In genomic region chr9:16608906-16609305, GRCh38 we compare ENCODE assay signal across 15 cellular contexts.
A peak's percentile ranks its signal among the peaks of the same experiment; 100 is the strongest.
DNase-seq lines count a peak whose midpoint lies in the region; ATAC-seq and TF ChIP-seq lines count a peak whose summit lies in the region.
"Had no signal": no experiment of that assay in that cellular context is flagged by ENCODE, and none has a peak within 500 bp of the region (broad histone marks: within the 10 kb centered on the region; RNA-seq: fewer than 3 reads in every experiment).

No MANE protein-coding gene starts in this region.

- BruUV-seq in IMR-90 (replicated peaks; lab: Mats Ljungman, UMichigan) = no TSS peak

- no peak overlapping the region for H3K4me2 ChIP-seq in IMR-90 (ENCODE audit: low read depth, low read length)
- no peak overlapping the region for H3K4me2 ChIP-seq in mesendoderm (ENCODE audit: low read length)

- no peak overlapping the region for H4K8ac ChIP-seq in IMR-90 (ENCODE audit: low read depth in 2 of 2, low read length in 2 of 2)
- peak overlapping the region; percentile 86 for H4K8ac ChIP-seq in mesendoderm (ENCODE audit: low read depth, low read length)

- H3K27ac ChIP-seq in IMR-90 (ENCODE audit: insufficient read depth, low read length) = no peak overlapping the region
- H3K27ac ChIP-seq in mesendoderm (ENCODE audit: low read depth, low read length) = no peak overlapping the region
- H3K27ac ChIP-seq: 22Rv1; BLaER1 treated with 17β-estradiol and CSF1 and Interleukin-3, amounts not matched to agents 10 nM and 100 nM had no signal

- H3K9ac ChIP-seq in IMR-90 (ENCODE audit: low read depth, low read length) (no peak overlapping the region), mesendoderm (ENCODE audit: low read length) (no peak overlapping the region)
- H3K9ac ChIP-seq: BLaER1 treated with 17β-estradiol and CSF1 and Interleukin-3, amounts not matched to agents 10 nM and 100 nM had no signal

- H3K9me1 ChIP-seq in IMR-90 (ENCODE audit: insufficient read depth, low read length) = peaks cover 3% of the 10 kb centered on the region; the same call in 1 of the 2 replicates

- H2BK120ac ChIP-seq in IMR-90 (ENCODE audit: low read depth, low read length) = no peak overlapping the region
- H2BK120ac ChIP-seq in mesendoderm (ENCODE audit: low read depth, low read length) = no peak overlapping the region

- H3K23ac ChIP-seq in IMR-90 (ENCODE audit: low read depth, low read length) (no peak overlapping the region), mesendoderm (ENCODE audit: low read length) (no peak overlapping the region)

- no peak overlapping the region for H2AK5ac ChIP-seq in IMR-90 (ENCODE audit: low read depth, low read length)
- no peak overlapping the region for H2AK5ac ChIP-seq in mesendoderm (ENCODE audit: low read length)

- H2AK9ac ChIP-seq in IMR-90 (replicated peaks; ENCODE audit: low read depth, low read length, poor library complexity) = no peak overlapping the region

- in situ Hi-C loops in IMR-90 (cut with MboI; ENCODE audit: low sequenced_read_pairs) (no loop called here), HAP-1 (cut with MboI; ENCODE audit: low sequenced_read_pairs) (no loop called here)

- H3K14ac ChIP-seq in IMR-90 (replicated peaks; ENCODE audit: low read depth, low read length) = no peak overlapping the region

- peak; percentile 63 for DNase-seq in NCI-H1436 (lab: John Stamatoyannopoulos, UW)
- no peak for DNase-seq in NCI-H1436 treated with DMSO at 0.1 percent for 48 hours (lab: John Stamatoyannopoulos, UW)
- DNase-seq in IMR-90 = no peak
- DNase-seq in NCI-H69 (lab: John Stamatoyannopoulos, UW) = peak; percentile 65
- no peak for DNase-seq in mesendoderm
- DNase-seq in NK-92 (lab: John Stamatoyannopoulos, UW; ENCODE audit: unreplicated experiment) = no peak
- DNase-seq in HAP-1 (ENCODE audit: low spot score in 2 of 2) = no peak
- DNase-seq in DMS153 treated with DMSO at 0.1 percent for 48 hours (lab: John Stamatoyannopoulos, UW; ENCODE audit: unreplicated experiment) = no peak
- DNase-seq: AML-193; Calu3; CD4-positive, CD25-positive, alpha-beta regulatory T cell; DMS 273 treated with DMSO at 0.1 percent for 48 hours; DMS79 had no signal

- WGBS in IMR-90 (ENCODE audit: extremely low coverage in 2 of 2, insufficient read length in 1 of 2), 2 experiments = no CpG with 5 or more reads among the region's 2 CpGs
- no CpG with 5 or more reads among the region's 2 CpGs for WGBS in mesendoderm (ENCODE audit: extremely low coverage, insufficient coverage, low lambda C conversion rate)

- H4K91ac ChIP-seq in IMR-90 (ENCODE audit: insufficient read depth, low read depth, low read length) = no peak overlapping the region

- no peak overlapping the region for H2BK20ac ChIP-seq in IMR-90 (ENCODE audit: low read depth, low read length)

- CTCF ChIA-PET in IMR-90 (lab: Yijun Ruan, JAX) = interaction anchor here (0.6 to 1.3 kb wide), 2 partner anchors 9 to 12 kb away, joined by 3 read pairs; no protein-coding TSS in a partner anchor

- no peak overlapping the region for H3K4me3 ChIP-seq in IMR-90 (ENCODE audit: insufficient read depth, low read depth, low read length)
- H3K4me3 ChIP-seq in mesendoderm (ENCODE audit: low read length) = no peak overlapping the region
- H3K4me3 ChIP-seq in HAP-1 = no peak overlapping the region
- H3K4me3 ChIP-seq: BLaER1 treated with 17β-estradiol and CSF1 and Interleukin-3, amounts not matched to agents 10 nM and 100 nM had no signal

- H3K27me3 ChIP-seq in IMR-90 (ENCODE audit: control insufficient read depth, insufficient read depth, low read length) = no peaks in the 10 kb centered on the region
- H3K27me3 ChIP-seq in mesendoderm (ENCODE audit: insufficient read depth, low read length, poor library complexity) = no peaks in the 10 kb centered on the region
- H3K27me3 ChIP-seq in HAP-1 (ENCODE audit: low read depth) = no peaks in the 10 kb centered on the region
- H3K27me3 ChIP-seq: BLaER1 treated with 17β-estradiol and CSF1 and Interleukin-3, amounts not matched to agents 10 nM and 100 nM had no signal

- H2BK15ac ChIP-seq in IMR-90 (ENCODE audit: low read depth, low read length) (no peak overlapping the region), mesendoderm (replicated peaks; ENCODE audit: low read depth) (no peak overlapping the region)

- H3K9me3 ChIP-seq in IMR-90 (ENCODE audit: control insufficient read depth, insufficient read depth, low read length) (no peaks in the 10 kb centered on the region), HAP-1 (no peaks in the 10 kb centered on the region)

- peaks cover 18 to 42% of the 10 kb centered on the region in 2 experiments; a peak in 3 of 4 replicates for H3K79me1 ChIP-seq in IMR-90 (ENCODE audit: low read depth in 1 of 2, low read length in 2 of 2)
- H3K79me1 ChIP-seq in mesendoderm (ENCODE audit: low read length) = no peaks in the 10 kb centered on the region

- H3K56ac ChIP-seq in IMR-90 (ENCODE audit: extremely low read depth, insufficient read depth, low read length) (no peak overlapping the region), mesendoderm (ENCODE audit: low read length) (no peak overlapping the region)

- no peak overlapping the region for H2AFZ ChIP-seq in IMR-90 (replicated peaks; ENCODE audit: low read length, poor library complexity)

- no peak for TF ChIP-seq POLR2A in IMR-90 (IDR thresholded peaks at IDR 0.05; ENCODE audit: low read depth, low read length)

- H3K79me2 ChIP-seq in mesendoderm (ENCODE audit: control insufficient read depth, insufficient read depth, low read length) = no peaks in the 10 kb centered on the region

- H3K36me3 ChIP-seq in IMR-90 (ENCODE audit: control insufficient read depth, insufficient read depth, low read length) (no peaks in the 10 kb centered on the region), mesendoderm (ENCODE audit: control insufficient read depth, insufficient read depth, low read length) (no peaks in the 10 kb centered on the region), HAP-1 (replicated peaks) (no peaks in the 10 kb centered on the region)

- H3K4ac ChIP-seq in IMR-90 (ENCODE audit: low read depth, low read length) (no peak overlapping the region), mesendoderm (ENCODE audit: low read depth, low read length) (no peak overlapping the region)

- POLR2A ChIA-PET in IMR-90 (lab: Charles Lee; ENCODE audit: unreplicated experiment) = interaction anchor here (0.5 kb wide), 1 partner anchor 117 kb away, joined by 5 read pairs; no protein-coding TSS in a partner anchor

- TF ChIP-seq CTCF in IMR-90 (conservative IDR thresholded peaks at IDR 0.05; ENCODE audit: low read depth, low read length) = no peak

- TF ChIP-seq RAD21 in IMR-90 (IDR thresholded peaks at IDR 0.05; ENCODE audit: low read length) = no peak

- ATAC-seq in IMR-90 (ENCODE audit: low read depth) = 0 out of 2 replicates have a peak, but pooled peaks have one; percentile 40

- dilution Hi-C loops in IMR-90 (cut with HindIII; ENCODE audit: low sequenced_read_pairs, unreplicated experiment) = no loop called here

- intact Hi-C loops in IMR-90 (cut with micrococcal nuclease) = no loop called here

- H3K4me1 ChIP-seq in IMR-90 (ENCODE audit: control insufficient read depth, insufficient read depth, low read length) (peaks cover 8% of the 10 kb centered on the region), mesendoderm (ENCODE audit: control insufficient read depth, low read depth, low read length) (no peaks in the 10 kb centered on the region), HAP-1 (peaks cover 16% of the 10 kb centered on the region)
- H3K4me1 ChIP-seq: BLaER1 treated with 17β-estradiol and CSF1 and Interleukin-3, amounts not matched to agents 10 nM and 100 nM had no signal

- no peak overlapping the region for H2BK5ac ChIP-seq in IMR-90 (ENCODE audit: low read depth, low read length, poor library complexity, severe bottlenecking)
- no peak overlapping the region for H2BK5ac ChIP-seq in mesendoderm (ENCODE audit: low read length)

- H4K5ac ChIP-seq in IMR-90 (ENCODE audit: low read depth, low read length) (0 out of 2 replicates have a peak overlapping the region, but pooled peaks have one; percentile 45), mesendoderm (ENCODE audit: low read length) (no peak overlapping the region)

- peaks cover 5% of the 10 kb centered on the region; the same call in 1 of the 2 replicates for H4K20me1 ChIP-seq in IMR-90 (ENCODE audit: insufficient read depth, low read length)

- 0 out of 2 replicates have a peak overlapping the region, but pooled peaks have one; percentile 46 for H3K18ac ChIP-seq in IMR-90 (ENCODE audit: low read depth, low read length)
- H3K18ac ChIP-seq in mesendoderm (ENCODE audit: low read length) = no peak overlapping the region

TF ChIP-seq in IMR-90, 13 proteins besides CTCF, POLR2A, EP300 and RAD21 (continues in another document):
- TF ChIP-seq FOS (IDR thresholded peaks at IDR 0.05; ENCODE audit: low read depth, low read length) = no peak
- TF ChIP-seq MAFK (IDR thresholded peaks at IDR 0.05; ENCODE audit: low read depth, low read length) = no peak
- TF ChIP-seq NFE2L2 (IDR thresholded peaks at IDR 0.05; ENCODE audit: low read depth, low read length) = no peak
- TF ChIP-seq CHD1 (IDR thresholded peaks at IDR 0.05; ENCODE audit: low read depth, low read length) = no peak
- no peak for TF ChIP-seq MXI1 (IDR thresholded peaks at IDR 0.05; ENCODE audit: borderline replicate concordance, low read depth, low read length)
- TF ChIP-seq BHLHE40 (IDR thresholded peaks at IDR 0.05; ENCODE audit: low read depth, low read length) = no peak
- no peak for TF ChIP-seq MAZ (IDR thresholded peaks at IDR 0.05; ENCODE audit: borderline replicate concordance, low read depth, low read length)
- TF ChIP-seq, protein P1, sequence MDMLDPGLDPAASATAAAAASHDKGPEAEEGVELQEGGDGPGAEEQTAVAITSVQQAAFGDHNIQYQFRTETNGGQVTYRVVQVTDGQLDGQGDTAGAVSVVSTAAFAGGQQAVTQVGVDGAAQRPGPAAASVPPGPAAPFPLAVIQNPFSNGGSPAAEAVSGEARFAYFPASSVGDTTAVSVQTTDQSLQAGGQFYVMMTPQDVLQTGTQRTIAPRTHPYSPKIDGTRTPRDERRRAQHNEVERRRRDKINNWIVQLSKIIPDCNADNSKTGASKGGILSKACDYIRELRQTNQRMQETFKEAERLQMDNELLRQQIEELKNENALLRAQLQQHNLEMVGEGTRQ (IDR thresholded peaks at IDR 0.05; ENCODE audit: low read depth, low read length) = no peak
- TF ChIP-seq, protein P2, sequence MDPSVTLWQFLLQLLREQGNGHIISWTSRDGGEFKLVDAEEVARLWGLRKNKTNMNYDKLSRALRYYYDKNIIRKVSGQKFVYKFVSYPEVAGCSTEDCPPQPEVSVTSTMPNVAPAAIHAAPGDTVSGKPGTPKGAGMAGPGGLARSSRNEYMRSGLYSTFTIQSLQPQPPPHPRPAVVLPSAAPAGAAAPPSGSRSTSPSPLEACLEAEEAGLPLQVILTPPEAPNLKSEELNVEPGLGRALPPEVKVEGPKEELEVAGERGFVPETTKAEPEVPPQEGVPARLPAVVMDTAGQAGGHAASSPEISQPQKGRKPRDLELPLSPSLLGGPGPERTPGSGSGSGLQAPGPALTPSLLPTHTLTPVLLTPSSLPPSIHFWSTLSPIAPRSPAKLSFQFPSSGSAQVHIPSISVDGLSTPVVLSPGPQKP (IDR thresholded peaks at IDR 0.05; ENCODE audit: borderline replicate concordance, low read depth, low read length) = no peak
- TF ChIP-seq RFX5 (IDR thresholded peaks at IDR 0.05; ENCODE audit: low read depth, low read length) = no peak
- TF ChIP-seq CEBPB (IDR thresholded peaks at IDR 0.05; ENCODE audit: low read depth, low read length) = no peak

Comparison
In these comparisons a context has a peak if more than half of its experiments do, and no peak if none do; other contexts are left out.
1. DNase-seq: peak in NCI-H1436 (single experiment) and NCI-H69 (single experiment); none in NCI-H1436 treated with DMSO at 0.1 percent for 48 hours (single experiment), IMR-90 (single experiment), mesendoderm (single experiment), NK-92 (single experiment), HAP-1 (0 of 2) and DMS153 treated with DMSO at 0.1 percent for 48 hours (single experiment).